Comparison of ENCODE assay signal across 9 cellular contexts in the genomic region with DNA sequence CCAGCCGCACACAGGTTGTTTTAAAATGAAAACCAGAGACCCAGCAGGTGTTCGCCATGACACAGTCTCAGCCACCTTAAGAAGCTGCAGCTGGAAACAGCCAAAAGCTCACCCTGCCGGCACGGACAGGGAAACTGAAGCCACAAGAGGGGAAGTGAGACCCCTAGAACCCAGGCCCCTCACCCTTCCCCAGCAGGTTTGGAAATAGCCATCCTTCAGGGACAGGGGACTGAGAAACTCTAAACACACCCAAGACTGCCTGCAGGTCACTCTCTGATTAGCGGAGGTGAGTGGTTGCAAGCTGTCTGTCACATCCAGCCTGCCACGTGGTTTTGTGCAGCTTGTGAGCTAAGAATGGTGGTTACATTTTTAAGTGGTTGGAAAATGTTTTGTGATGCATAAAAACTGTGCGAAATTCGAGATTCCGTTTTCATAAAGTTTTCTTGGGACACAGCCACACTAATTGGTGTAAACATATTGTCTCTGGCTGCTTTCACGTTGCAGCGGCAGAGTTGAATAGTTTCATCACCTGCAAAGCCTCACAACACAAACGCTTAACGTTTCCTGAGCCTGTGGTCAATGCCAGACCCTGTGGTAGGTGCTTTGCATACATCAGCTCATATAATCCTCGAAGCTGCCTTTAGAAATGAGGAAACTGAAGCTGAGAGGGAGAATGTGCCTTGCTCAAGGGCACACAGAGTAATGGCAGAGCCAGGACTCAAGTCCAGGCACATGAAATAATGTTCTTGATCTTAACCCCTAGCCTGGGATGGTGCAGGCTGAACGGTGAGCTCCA. TPM values are rescaled to one million over a fixed set of nuclear protein-coding genes. Genes with fewer than 3 reads are reported as not detected.
DNase-seq lines count a peak whose midpoint lies in the region; ATAC-seq, FAIRE-seq and TF ChIP-seq lines count a peak whose summit lies in the region.
"Had no signal": no experiment of that assay in that cellular context is flagged by ENCODE, and none has a peak within 500 bp of the region (broad histone marks: within the 10 kb centered on the region; RNA-seq: fewer than 3 reads in every experiment).

No MANE protein-coding gene starts in this region.

- H3K36me3 ChIP-seq in GM12878 (ENCODE audit: control insufficient read depth in 2 of 2, insufficient read depth in 2 of 2, low read length in 1 of 2), result no peaks in the 10 kb centered on the region; a peak in 1 of 4 replicates

- ATAC-seq in GM18868 (IDR thresholded peaks at IDR 0.05; ENCODE audit: unreplicated experiment), result peak; percentile 52
- ATAC-seq in HG02884 (IDR thresholded peaks at IDR 0.05; ENCODE audit: unreplicated experiment), result peak; percentile 51
- peak; percentile 48 for ATAC-seq in GM12878
- ATAC-seq in stimulated activated effector memory CD8-positive, alpha-beta T cell treated with anti-CD3 and anti-CD28 coated beads, Interleukin-12 subunit alpha, Interleukin-12 subunit beta, amount 100 ng/mL, for 72 hours, result peak; percentile 39
- ATAC-seq: body of pancreas had no signal

- intact Hi-C loops in GM12878 (cut with micrococcal nuclease; ENCODE audit: unreplicated experiment), result loop anchor here (1.0 to 10.0 kb wide), 5 partner anchors 18 to 459 kb away; a partner anchor contains a TSS

- SMC1A ChIA-PET in GM12878 (lab: Charles Lee; ENCODE audit: uncharacterized antibody, unreplicated experiment), result interaction anchor here (0.5 to 16.7 kb wide), 26 partner anchors 8 to 316 kb away, joined by 3 to 397 read pairs (median 4); a partner anchor contains a TSS

- peaks cover 29% of the 10 kb centered on the region for H3K79me2 ChIP-seq in GM12878 (ENCODE audit: control insufficient read depth, insufficient read depth, low read length)

- no peaks in the 10 kb centered on the region for H3K27me3 ChIP-seq in GM12878 (replicated peaks in 1 of 2; ENCODE audit: control insufficient read depth in 2 of 2, insufficient read depth in 2 of 2, low read length in 1 of 2)
- H3K27me3 ChIP-seq: body of pancreas had no signal

- H3K9ac ChIP-seq in GM12878 (ENCODE audit: control insufficient read depth, insufficient read depth, low read length), result peak overlapping the region; percentile 78

- H3K27ac ChIP-seq in GM12878 (ENCODE audit: control insufficient read depth, insufficient read depth) (peak overlapping the region; percentile 86), RWPE1 (no peak overlapping the region)

- H3K4me1 ChIP-seq in GM12878 (ENCODE audit: control insufficient read depth, insufficient read depth, low read length), result peaks cover 85% of the 10 kb centered on the region
- H3K4me1 ChIP-seq: body of pancreas had no signal

- no peak for TF ChIP-seq RAD21 in GM12878 (IDR thresholded peaks at IDR 0.05; ENCODE audit: insufficient read depth, low read depth, low read length)

- no peaks in the 10 kb centered on the region for H3K9me3 ChIP-seq in GM12878 (replicated peaks; ENCODE audit: control insufficient read depth, insufficient read depth, low read length)
- H3K9me3 ChIP-seq: body of pancreas had no signal

- H3K4me2 ChIP-seq in GM12878 (ENCODE audit: control insufficient read depth, insufficient read depth), result peak overlapping the region; percentile 78

- peak; percentile 79 to 83 for TF ChIP-seq EP300 in GM12878 (IDR thresholded peaks at IDR 0.05; ENCODE audit: borderline replicate concordance in 1 of 2, control insufficient read depth in 1 of 2, low read depth in 2 of 2, low read length in 2 of 2)

- no peak for TF ChIP-seq CTCF in GM12878 (IDR thresholded peaks at IDR 0.05 in 2 of 3, conservative IDR thresholded peaks at IDR 0.05 in 1 of 3; ENCODE audit: control insufficient read depth in 2 of 3, extremely low read depth in 1 of 3, insufficient read depth in 1 of 3, low read depth in 3 of 3, low read length in 3 of 3)
- no peak for TF ChIP-seq CTCF in RWPE1 (conservative IDR thresholded peaks at IDR 0.05; ENCODE audit: low read depth)
- TF ChIP-seq CTCF in nephron progenitor cell (IDR thresholded peaks at IDR 0.05), result no peak

- in situ Hi-C loops in GM12878 (cut with MboI), result loop anchor here (10.0 kb wide), 1 partner anchor 459 kb away; a partner anchor contains a TSS

- no peaks in the 10 kb centered on the region for H3K27me3 Mint-ChIP-seq in nephron progenitor cell (ENCODE audit: low read depth, poor library complexity)

- under 1% methylated on average over 15 of the region's 15 CpGs for WGBS in GM12878 (ENCODE audit: insufficient coverage, insufficient replicate concordance, low lambda C conversion rate, missing lambda C conversion rate)

- H3K27ac Mint-ChIP-seq in stimulated activated effector memory CD8-positive, alpha-beta T cell treated with anti-CD3 and anti-CD28 coated beads, Interleukin-12 subunit alpha, Interleukin-12 subunit beta, amount 100 ng/mL, for 72 hours, result peak overlapping the region; percentile 37
- H3K27ac Mint-ChIP-seq in nephron progenitor cell, result no peak overlapping the region

- H4K20me1 ChIP-seq in GM12878 (ENCODE audit: control insufficient read depth, insufficient read depth), result no peaks in the 10 kb centered on the region

- peak overlapping the region; percentile 92 for H3K4me3 Mint-ChIP-seq in stimulated activated effector memory CD8-positive, alpha-beta T cell treated with anti-CD3 and anti-CD28 coated beads, Interleukin-12 subunit alpha, Interleukin-12 subunit beta, amount 100 ng/mL, for 72 hours
- no peak overlapping the region for H3K4me3 Mint-ChIP-seq in nephron progenitor cell

- TF ChIP-seq POLR2A in GM12878 (IDR thresholded peaks at IDR 0.05; ENCODE audit: low read depth, low read length), result peak; percentile 95

- RAD21 ChIA-PET in GM12878 (lab: Charles Lee; ENCODE audit: unreplicated experiment), result interaction anchor here (0.6 to 17.3 kb wide), 22 partner anchors 17 to 457 kb away, joined by 3 to 413 read pairs (median 6); a partner anchor contains a TSS

- POLR2A ChIA-PET in GM12878 (lab: Charles Lee), result interaction anchor here (0.8 to 10.5 kb wide), 17 partner anchors 8 to 300 kb away, joined by 3 to 199 read pairs (median 4); a partner anchor contains a TSS
- POLR2A ChIA-PET in RWPE1 (lab: Yijun Ruan, JAX; ENCODE audit: low non-redundant PET), result no interaction called here

- H3K4me3 ChIP-seq in GM12878, result peak overlapping the region; percentile 76
- H3K4me3 ChIP-seq: body of pancreas had no signal

- FAIRE-seq in GM12878 (lab: Jason Lieb, UNC), result peak; percentile 87

- CTCF ChIA-PET in GM12878 (lab: Yijun Ruan, JAX), result interaction anchor here (0.7 to 17.2 kb wide), 14 partner anchors 17 to 315 kb away, joined by 3 to 244 read pairs (median 4); a partner anchor contains a TSS
- CTCF ChIA-PET in RWPE1 (lab: Yijun Ruan, JAX), result interaction anchor here (0.6 to 1.0 kb wide), 2 partner anchors 17 to 54 kb away, joined by 3 to 6 read pairs; no protein-coding TSS in a partner anchor

- peaks cover 67% of the 10 kb centered on the region for H3K4me1 Mint-ChIP-seq in stimulated activated effector memory CD8-positive, alpha-beta T cell treated with anti-CD3 and anti-CD28 coated beads, Interleukin-12 subunit alpha, Interleukin-12 subunit beta, amount 100 ng/mL, for 72 hours
- H3K4me1 Mint-ChIP-seq in nephron progenitor cell, result peaks cover 52% of the 10 kb centered on the region

- peak; percentile 95 for DNase-seq in AML-193 (lab: John Stamatoyannopoulos, UW)
- DNase-seq in NCI-H526 treated with DMSO at 0.1 percent for 48 hours (lab: John Stamatoyannopoulos, UW), result peak; percentile 92
- peak; percentile 99 for DNase-seq in GM12878 (ENCODE audit: low read depth, low spot score)
- DNase-seq in stimulated activated effector memory CD8-positive, alpha-beta T cell treated with anti-CD3 and anti-CD28 coated beads, Interleukin-12 subunit alpha, Interleukin-12 subunit beta, amount 100 ng/mL, for 72 hours (ENCODE audit: low spot score in 2 of 2), result peak; percentile 28 to 74
- DNase-seq in RWPE1 (ENCODE audit: low spot score), result no peak
- no peak for DNase-seq in nephron progenitor cell

- H2AFZ ChIP-seq in GM12878 (ENCODE audit: control insufficient read depth, low read depth, low read length), result no peak overlapping the region; the same call in 1 of the 2 replicates

- H3K9me3 Mint-ChIP-seq in stimulated activated effector memory CD8-positive, alpha-beta T cell treated with anti-CD3 and anti-CD28 coated beads, Interleukin-12 subunit alpha, Interleukin-12 subunit beta, amount 100 ng/mL, for 72 hours, result no peaks in the 10 kb centered on the region
- no peaks in the 10 kb centered on the region for H3K9me3 Mint-ChIP-seq in nephron progenitor cell

- BruUV-seq in GM12878 (replicated peaks; lab: Mats Ljungman, UMichigan), result no TSS peak

- H3K36me3 Mint-ChIP-seq in stimulated activated effector memory CD8-positive, alpha-beta T cell treated with anti-CD3 and anti-CD28 coated beads, Interleukin-12 subunit alpha, Interleukin-12 subunit beta, amount 100 ng/mL, for 72 hours, result peaks cover 48% of the 10 kb centered on the region
- no peaks in the 10 kb centered on the region for H3K36me3 Mint-ChIP-seq in nephron progenitor cell (ENCODE audit: low read depth)

RNA-seq across cellular contexts. Expression of a gene that starts 1.7 kb away (rescaled TPM):
- 102 and 112 TPM in 2 replicates for total RNA-seq in GM12878 (2013; cell fraction: nucleolus; rRNA removed)
- total RNA-seq in GM12878 (2014; rRNA removed), result 31.4 and 31.5 TPM in 2 replicates
- total RNA-seq in GM12878 (2014; rRNA removed; fragmentation: Illumina TruSeq; extraction: Trizol), result 15.2 and 17.0 TPM in 2 replicates
- total RNA-seq in GM12878 (2021), result 20.7 and 21.0 TPM in 2 replicates
- 24.8 TPM for polyA plus RNA-seq in GM12878 (2011; ENCODE audit: low read depth)
- 10.6 and 24.1 TPM in 2 replicates for polyA plus RNA-seq in GM12878 (2011; rRNA removed)
- 39.6 and 46.7 TPM in 2 replicates for polyA plus RNA-seq in GM12878 (2011; cell fraction: cytosol; rRNA removed)
- 17.9 and 23.7 TPM in 2 replicates for polyA plus RNA-seq in GM12878 (2011; cell fraction: nucleus; rRNA removed)
- 44.5 and 45.4 TPM in 2 replicates for polyA plus RNA-seq in GM12878 (2012)
- 8.7 and 25.8 TPM in 2 replicates for polyA plus RNA-seq in GM12878 (2014; fragmentation: Illumina TruSeq; extraction: Trizol)
- 1 to 10 TPM; 3.2 to 5.3 TPM for polyA plus RNA-seq in GM12878 (2014; fragmentation: Nextera tagmentation; extraction: Ambion mirVana)
- polyA plus RNA-seq in GM12878 (2014; rRNA removed), result 32.3 and 33.3 TPM in 2 replicates
- polyA plus RNA-seq in GM12878 (2016; fragmentation: Nextera tagmentation; extraction: Ambion mirVana), result 10 to 100 TPM; 23.6 to 29.5 TPM
- 19.2 and 29.2 TPM in 2 replicates for polyA minus RNA-seq in GM12878 (2011; rRNA and poly(A)+ RNA removed)
- polyA minus RNA-seq in GM12878 (2011; cell fraction: cytosol; rRNA and poly(A)+ RNA removed), result 4.7 and 6.8 TPM in 2 replicates
- 4.2 and 6.7 TPM in 2 replicates for polyA minus RNA-seq in GM12878 (2011; cell fraction: nucleus; rRNA and poly(A)+ RNA removed)

RNA-seq across cellular contexts. Expression of a gene that starts 37.5 kb away (rescaled TPM):
- total RNA-seq in GM12878 (2013; cell fraction: nucleolus; rRNA removed), result 0.27 TPM in 1 of 2 replicates, not detected in the other
- 0.05 and 0.11 TPM in 2 replicates for total RNA-seq in GM12878 (2014; rRNA removed)
- not detected in 2 replicates for total RNA-seq in GM12878 (2014; rRNA removed; fragmentation: Illumina TruSeq; extraction: Trizol)
- total RNA-seq in GM12878 (2021), result 0.44 TPM in 1 of 2 replicates, not detected in the other
- polyA plus RNA-seq in GM12878 (2011; ENCODE audit: low read depth), result 0.22 TPM
- polyA plus RNA-seq in GM12878 (2011; rRNA removed), result 0.23 and 0.29 TPM in 2 replicates
- polyA plus RNA-seq in GM12878 (2011; cell fraction: cytosol; rRNA removed), result 0.19 and 0.35 TPM in 2 replicates
- 0.59 and 0.67 TPM in 2 replicates for polyA plus RNA-seq in GM12878 (2011; cell fraction: nucleus; rRNA removed)
- polyA plus RNA-seq in GM12878 (2012), result 0.12 and 0.53 TPM in 2 replicates
- polyA plus RNA-seq in GM12878 (2014; fragmentation: Illumina TruSeq; extraction: Trizol), result not detected in 2 replicates
- polyA plus RNA-seq in GM12878 (2014; fragmentation: Nextera tagmentation; extraction: Ambion mirVana), result not detected
- polyA plus RNA-seq in GM12878 (2014; rRNA removed), result 0.08 TPM in 1 of 2 replicates, not detected in the other
- polyA plus RNA-seq in GM12878 (2016; fragmentation: Nextera tagmentation; extraction: Ambion mirVana), result under 1 TPM; 0.15 to 0.19 TPM
- 0.41 and 0.51 TPM in 2 replicates for polyA minus RNA-seq in GM12878 (2011; rRNA and poly(A)+ RNA removed)
- polyA minus RNA-seq in GM12878 (2011; cell fraction: cytosol; rRNA and poly(A)+ RNA removed), result not detected in 2 replicates
- 0.12 and 0.48 TPM in 2 replicates for polyA minus RNA-seq in GM12878 (2011; cell fraction: nucleus; rRNA and poly(A)+ RNA removed)

Comparison
In these comparisons a context has a peak if more than half of its experiments do, and no peak if none do; other contexts are left out.
1. DNase-seq: peak in AML-193 (2 of 2), NCI-H526 treated with DMSO at 0.1 percent for 48 hours (single experiment), GM12878 (single experiment) and stimulated activated effector memory CD8-positive, alpha-beta T cell treated with anti-CD3 and anti-CD28 coated beads, Interleukin-12 subunit alpha, Interleukin-12 subunit beta, amount 100 ng/mL, for 72 hours (2 of 2); none in RWPE1 (single experiment) and nephron progenitor cell (single experiment).
2. Peak in every context shown above with its lines, with median percentiles within 50 percentile points of each other: ATAC-seq.